10 cellular contexts compared by ENCODE assay signal in the genomic region with DNA sequence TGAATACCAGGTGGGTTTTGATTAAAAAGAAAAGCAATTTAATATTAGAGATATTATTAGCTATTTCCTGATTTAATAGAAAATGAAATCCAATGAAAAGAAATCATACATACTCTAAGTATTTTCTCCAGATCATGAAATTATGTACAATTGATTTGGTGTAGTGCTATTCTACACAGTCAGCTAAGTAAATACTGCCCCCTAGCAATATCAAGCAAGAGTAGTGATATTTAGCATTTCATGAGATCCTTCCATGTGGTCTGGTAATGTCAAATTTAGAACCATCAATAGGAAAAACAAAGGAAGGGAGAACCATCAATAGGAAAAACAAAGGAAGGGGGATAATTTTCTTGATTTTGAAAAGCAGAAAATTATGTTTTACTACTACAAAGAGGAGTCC.
DNase-seq lines count a peak whose midpoint lies in the region; ATAC-seq and TF ChIP-seq lines count a peak whose summit lies in the region.
"Had no signal": no experiment of that assay in that cellular context is flagged by ENCODE, and none has a peak within 500 bp of the region (broad histone marks: within the 10 kb centered on the region; RNA-seq: fewer than 3 reads in every experiment).

No MANE protein-coding gene starts in this region.

- H3K79me1 ChIP-seq in mesenchymal stem cell (replicated peaks; ENCODE audit: low read length, poor library complexity, severe bottlenecking), result no peaks in the 10 kb centered on the region

- H3K23ac ChIP-seq in mesenchymal stem cell (ENCODE audit: low read length in 2 of 2), result no peak overlapping the region

- H3K4me3 ChIP-seq in ascending aorta, result no peak overlapping the region
- H3K4me3 ChIP-seq in mesenchymal stem cell (ENCODE audit: insufficient read depth in 1 of 2, low read depth in 1 of 2, low read length in 2 of 2), result no peak overlapping the region
- no peak overlapping the region for H3K4me3 ChIP-seq in lower lobe of right lung
- H3K4me3 ChIP-seq: lung had no signal

- H3K27ac ChIP-seq in ascending aorta (no peak overlapping the region), mesenchymal stem cell (ENCODE audit: low read length, poor library complexity, severe bottlenecking) (no peak overlapping the region), lower lobe of right lung (no peak overlapping the region)

- no peak overlapping the region for H2BK5ac ChIP-seq in mesenchymal stem cell (ENCODE audit: low read depth, low read length, poor library complexity, severe bottlenecking)

- no peak overlapping the region for H3K4ac ChIP-seq in mesenchymal stem cell (ENCODE audit: low read depth in 1 of 2, low read length in 2 of 2)

- H3K14ac ChIP-seq in mesenchymal stem cell (ENCODE audit: low read length in 2 of 2), result no peak overlapping the region

- in situ Hi-C loops in G401 (cut with HindIII; ENCODE audit: low sequenced_read_pairs), result no loop called here

- H2AK5ac ChIP-seq in mesenchymal stem cell (ENCODE audit: low read length, severe bottlenecking), result no peak overlapping the region

- no peak for ATAC-seq in lower lobe of right lung
- no peak for ATAC-seq in GM18907 (IDR thresholded peaks at IDR 0.05; ENCODE audit: unreplicated experiment)

- H3K9me3 ChIP-seq in ascending aorta (no peaks in the 10 kb centered on the region), mesenchymal stem cell (ENCODE audit: control insufficient read depth, low read length) (no peaks in the 10 kb centered on the region), lower lobe of right lung (no peaks in the 10 kb centered on the region)

- no peak overlapping the region for H3K4me2 ChIP-seq in mesenchymal stem cell (ENCODE audit: low read length, poor library complexity, severe bottlenecking)

- H2BK12ac ChIP-seq in mesenchymal stem cell (ENCODE audit: low read length in 2 of 2), result no peak overlapping the region

- intact Hi-C loops in ascending aorta (cut with DNase I), result no loop called here
- intact Hi-C loops in lower lobe of right lung (cut with DNase I), result no loop called here

- no peak overlapping the region for H2AFZ ChIP-seq in mesenchymal stem cell (ENCODE audit: low read depth, low read length)

- TF ChIP-seq CTCF in ascending aorta (IDR thresholded peaks at IDR 0.05) (peak in 2 of 3 experiments; percentile 46 to 55), lower lobe of right lung (IDR thresholded peaks at IDR 0.05) (no peak)

- H3K18ac ChIP-seq in mesenchymal stem cell (ENCODE audit: low read depth in 1 of 2, low read length in 2 of 2), result no peak overlapping the region

- H3K36me3 ChIP-seq in ascending aorta, result no peaks in the 10 kb centered on the region
- peaks cover 0 to 2% of the 10 kb centered on the region in 2 experiments for H3K36me3 ChIP-seq in mesenchymal stem cell (ENCODE audit: control insufficient read depth in 1 of 2, insufficient read depth in 2 of 2, low read depth in 1 of 2, low read length in 2 of 2)
- H3K36me3 ChIP-seq in lower lobe of right lung, result no peaks in the 10 kb centered on the region

- DNase-seq in G401 (ENCODE audit: low spot score), result peak; percentile 23
- DNase-seq in LHCN-M2 (ENCODE audit: low read depth), result peak; percentile 26
- no peak for DNase-seq in ascending aorta (ENCODE audit: low spot score in 2 of 2)
- DNase-seq in mesenchymal stem cell, result peak; percentile 35
- DNase-seq in lower lobe of right lung, result no peak
- no peak for DNase-seq in COLO829 (ENCODE audit: low spot score)
- DNase-seq in activated CD8-positive, alpha-beta memory T cell treated with anti-CD3 and anti-CD28 coated beads, Interleukin-2, amount 50 U/mL, for 48 hours, result no peak
- DNase-seq: activated CD4-positive, alpha-beta T cell treated with anti-CD3 and anti-CD28 coated beads for 48 hours had no signal

- H3K27me3 ChIP-seq in ascending aorta, result no peaks in the 10 kb centered on the region
- H3K27me3 ChIP-seq in mesenchymal stem cell (ENCODE audit: control insufficient read depth in 1 of 2, insufficient read depth in 1 of 2, low read length in 2 of 2), result no peaks in the 10 kb centered on the region
- no peaks in the 10 kb centered on the region for H3K27me3 ChIP-seq in lower lobe of right lung (ENCODE audit: low read depth)

- no peak overlapping the region for H4K8ac ChIP-seq in mesenchymal stem cell (ENCODE audit: low read length)

- no peak overlapping the region for H2BK15ac ChIP-seq in mesenchymal stem cell (ENCODE audit: low read depth, poor library complexity, severe bottlenecking)

- H4K91ac ChIP-seq in mesenchymal stem cell (ENCODE audit: low read length), result no peak overlapping the region

- no peak overlapping the region for H3K9ac ChIP-seq in mesenchymal stem cell (ENCODE audit: low read length)

- no peak overlapping the region for H2BK120ac ChIP-seq in mesenchymal stem cell (ENCODE audit: low read depth, low read length)

- H3K4me1 ChIP-seq in ascending aorta (no peaks in the 10 kb centered on the region), mesenchymal stem cell (ENCODE audit: control insufficient read depth, insufficient read depth, low read depth, low read length) (no peaks in the 10 kb centered on the region), lower lobe of right lung (no peaks in the 10 kb centered on the region)

Comparison
In these comparisons a context has a peak if more than half of its experiments do, and no peak if none do; other contexts are left out.
1. DNase-seq: peak in G401 (single experiment), LHCN-M2 (single experiment) and mesenchymal stem cell (single experiment); none in ascending aorta (0 of 2), lower lobe of right lung (single experiment), COLO829 (single experiment) and activated CD8-positive, alpha-beta memory T cell treated with anti-CD3 and anti-CD28 coated beads, Interleukin-2, amount 50 U/mL, for 48 hours (single experiment).